In the genomic region with DNA sequence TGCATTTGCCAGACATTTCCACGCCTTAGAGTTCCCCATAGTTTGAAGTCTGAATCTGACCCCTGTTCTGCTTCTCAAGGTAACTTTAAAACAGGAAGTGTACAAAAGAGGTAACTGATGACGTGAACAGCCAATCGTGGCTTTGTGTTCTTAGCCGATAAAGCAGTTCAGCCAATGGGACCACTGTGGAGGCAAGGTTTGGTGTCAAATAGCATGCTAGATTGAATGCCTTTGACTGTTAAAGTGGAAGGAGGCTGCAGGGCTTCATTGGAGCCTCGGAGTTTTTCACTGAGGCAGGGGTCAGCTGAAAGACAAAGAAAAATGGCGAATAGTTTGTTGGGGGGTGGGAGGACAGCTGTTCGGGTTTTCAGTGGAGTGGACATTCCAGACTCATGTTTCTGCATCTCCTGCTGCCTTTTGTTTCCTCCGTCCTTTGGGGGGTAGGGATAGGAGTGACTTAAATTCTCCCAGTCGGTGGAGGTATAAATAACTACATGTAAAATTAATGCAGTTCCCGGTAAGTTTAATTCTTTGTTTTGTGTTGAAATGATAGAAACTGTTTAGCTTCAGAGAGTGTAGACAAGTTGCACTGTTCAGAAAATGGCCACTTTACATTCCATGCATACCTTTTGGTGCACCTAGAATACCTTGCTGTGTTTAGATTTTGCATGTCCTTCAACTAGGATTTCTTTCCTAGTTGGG, we compare ENCODE assay signal across 1 cellular context.
A peak's percentile ranks its signal among the peaks of the same experiment; 100 is the strongest.
TF ChIP-seq lines count a peak whose summit lies in the region.

No MANE protein-coding gene starts in this region.

TF ChIP-seq in HEK293, 187 proteins besides CTCF, POLR2A, EP300 and RAD21 (continued from another document):
- TF ChIP-seq ZXDB (tag by site-specific recombination; IDR thresholded peaks at IDR 0.05) (peak; percentile 59), ZNF155 (tag by site-specific recombination; IDR thresholded peaks at IDR 0.05) (no peak), ZNF2 (tag by site-specific recombination; IDR thresholded peaks at IDR 0.05) (no peak), ZNF629 (tag by site-specific recombination; IDR thresholded peaks at IDR 0.05) (peak; percentile 67), ZNF335 (tag by site-specific recombination; conservative IDR thresholded peaks at IDR 0.05) (peak; percentile 66), ZNF529 (tag by site-specific recombination; IDR thresholded peaks at IDR 0.05; ENCODE audit: insufficient replicate concordance) (no peak), TCF7L2 (IDR thresholded peaks at IDR 0.05; ENCODE audit: borderline replicate concordance, low read depth, low read length) (no peak), ZNF391 (tag by site-specific recombination; IDR thresholded peaks at IDR 0.05; ENCODE audit: borderline replicate concordance, low read depth) (no peak)
- TF ChIP-seq, protein P1, sequence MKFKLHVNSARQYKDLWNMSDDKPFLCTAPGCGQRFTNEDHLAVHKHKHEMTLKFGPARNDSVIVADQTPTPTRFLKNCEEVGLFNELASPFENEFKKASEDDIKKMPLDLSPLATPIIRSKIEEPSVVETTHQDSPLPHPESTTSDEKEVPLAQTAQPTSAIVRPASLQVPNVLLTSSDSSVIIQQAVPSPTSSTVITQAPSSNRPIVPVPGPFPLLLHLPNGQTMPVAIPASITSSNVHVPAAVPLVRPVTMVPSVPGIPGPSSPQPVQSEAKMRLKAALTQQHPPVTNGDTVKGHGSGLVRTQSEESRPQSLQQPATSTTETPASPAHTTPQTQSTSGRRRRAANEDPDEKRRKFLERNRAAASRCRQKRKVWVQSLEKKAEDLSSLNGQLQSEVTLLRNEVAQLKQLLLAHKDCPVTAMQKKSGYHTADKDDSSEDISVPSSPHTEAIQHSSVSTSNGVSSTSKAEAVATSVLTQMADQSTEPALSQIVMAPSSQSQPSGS (tag by site-specific recombination; IDR thresholded peaks at IDR 0.05; ENCODE audit: low read depth) = peak; percentile 88
- TF ChIP-seq, protein P2, sequence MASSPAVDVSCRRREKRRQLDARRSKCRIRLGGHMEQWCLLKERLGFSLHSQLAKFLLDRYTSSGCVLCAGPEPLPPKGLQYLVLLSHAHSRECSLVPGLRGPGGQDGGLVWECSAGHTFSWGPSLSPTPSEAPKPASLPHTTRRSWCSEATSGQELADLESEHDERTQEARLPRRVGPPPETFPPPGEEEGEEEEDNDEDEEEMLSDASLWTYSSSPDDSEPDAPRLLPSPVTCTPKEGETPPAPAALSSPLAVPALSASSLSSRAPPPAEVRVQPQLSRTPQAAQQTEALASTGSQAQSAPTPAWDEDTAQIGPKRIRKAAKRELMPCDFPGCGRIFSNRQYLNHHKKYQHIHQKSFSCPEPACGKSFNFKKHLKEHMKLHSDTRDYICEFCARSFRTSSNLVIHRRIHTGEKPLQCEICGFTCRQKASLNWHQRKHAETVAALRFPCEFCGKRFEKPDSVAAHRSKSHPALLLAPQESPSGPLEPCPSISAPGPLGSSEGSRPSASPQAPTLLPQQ (tag by site-specific recombination; IDR thresholded peaks at IDR 0.05) = peak; percentile 50; the same call in 1 of the 2 replicates
- TF ChIP-seq, protein P3, sequence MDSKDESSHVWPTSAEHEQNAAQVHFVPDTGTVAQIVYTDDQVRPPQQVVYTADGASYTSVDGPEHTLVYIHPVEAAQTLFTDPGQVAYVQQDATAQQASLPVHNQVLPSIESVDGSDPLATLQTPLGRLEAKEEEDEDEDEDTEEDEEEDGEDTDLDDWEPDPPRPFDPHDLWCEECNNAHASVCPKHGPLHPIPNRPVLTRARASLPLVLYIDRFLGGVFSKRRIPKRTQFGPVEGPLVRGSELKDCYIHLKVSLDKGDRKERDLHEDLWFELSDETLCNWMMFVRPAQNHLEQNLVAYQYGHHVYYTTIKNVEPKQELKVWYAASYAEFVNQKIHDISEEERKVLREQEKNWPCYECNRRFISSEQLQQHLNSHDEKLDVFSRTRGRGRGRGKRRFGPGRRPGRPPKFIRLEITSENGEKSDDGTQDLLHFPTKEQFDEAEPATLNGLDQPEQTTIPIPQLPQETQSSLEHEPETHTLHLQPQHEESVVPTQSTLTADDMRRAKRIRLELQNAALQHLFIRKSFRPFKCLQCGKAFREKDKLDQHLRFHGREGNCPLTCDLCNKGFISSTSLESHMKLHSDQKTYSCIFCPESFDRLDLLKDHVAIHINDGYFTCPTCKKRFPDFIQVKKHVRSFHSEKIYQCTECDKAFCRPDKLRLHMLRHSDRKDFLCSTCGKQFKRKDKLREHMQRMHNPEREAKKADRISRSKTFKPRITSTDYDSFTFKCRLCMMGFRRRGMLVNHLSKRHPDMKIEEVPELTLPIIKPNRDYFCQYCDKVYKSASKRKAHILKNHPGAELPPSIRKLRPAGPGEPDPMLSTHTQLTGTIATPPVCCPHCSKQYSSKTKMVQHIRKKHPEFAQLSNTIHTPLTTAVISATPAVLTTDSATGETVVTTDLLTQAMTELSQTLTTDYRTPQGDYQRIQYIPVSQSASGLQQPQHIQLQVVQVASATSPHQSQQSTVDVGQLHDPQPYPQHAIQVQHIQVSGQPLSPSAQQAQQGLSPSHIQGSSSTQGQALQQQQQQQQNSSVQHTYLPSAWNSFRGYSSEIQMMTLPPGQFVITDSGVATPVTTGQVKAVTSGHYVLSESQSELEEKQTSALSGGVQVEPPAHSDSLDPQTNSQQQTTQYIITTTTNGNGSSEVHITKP (tag by site-specific recombination; IDR thresholded peaks at IDR 0.05) = peak; percentile 70; the same call in 1 of the 2 replicates
- TF ChIP-seq, protein P4, sequence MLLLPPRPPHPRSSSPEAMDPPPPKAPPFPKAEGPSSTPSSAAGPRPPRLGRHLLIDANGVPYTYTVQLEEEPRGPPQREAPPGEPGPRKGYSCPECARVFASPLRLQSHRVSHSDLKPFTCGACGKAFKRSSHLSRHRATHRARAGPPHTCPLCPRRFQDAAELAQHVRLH (tag by site-specific recombination; IDR thresholded peaks at IDR 0.05) = peak; percentile 10; the same call in 1 of the 2 replicates
